In genomic region chr3:156641261-156641975, GRCh38 we compare ENCODE assay signal across 19 cellular contexts.
"Had no signal": no experiment of that assay in that cellular context is flagged by ENCODE, and none has a peak within 500 bp of the region (broad histone marks: within the 10 kb centered on the region; RNA-seq: fewer than 3 reads in every experiment).

No MANE protein-coding gene starts in this region.

- H3K27ac ChIP-seq: coronary artery, esophagus muscularis mucosa, foreskin keratinocyte, heart right ventricle, left lung, lower lobe of right lung had no signal

- ATAC-seq: foreskin keratinocyte, heart right ventricle, left cardiac atrium, left lung, left ventricle myocardium superior, lower lobe of right lung, mucosa of descending colon had no signal

- H3K4me3 ChIP-seq: coronary artery, dorsolateral prefrontal cortex, esophagus muscularis mucosa, heart right ventricle, left lung, lower lobe of right lung, mucosa of descending colon had no signal

- H3K9me3 ChIP-seq: esophagus muscularis mucosa, heart right ventricle, left lung, lower lobe of right lung, mucosa of descending colon had no signal

- H3K36me3 Mint-ChIP-seq: mesothelial cell of epicardium, naive B cell had no signal

- H3K4me3 Mint-ChIP-seq: mesothelial cell of epicardium, naive B cell had no signal

- DNase-seq: dermis blood vessel endothelial cell; dorsolateral prefrontal cortex; effector CD4-positive, alpha-beta T cell; effector memory CD4-positive, alpha-beta T cell; foreskin keratinocyte; glutamatergic neuron; head of caudate nucleus; heart right ventricle; hippocampal formation; left cardiac atrium; left lung; left ventricle myocardium superior; lower lobe of right lung; mesenchymal stem cell; mucosa of descending colon; naive B cell had no signal

- H3K4me1 ChIP-seq: esophagus muscularis mucosa, foreskin keratinocyte had no signal

- H3K36me3 ChIP-seq: esophagus muscularis mucosa, heart right ventricle, left lung, lower lobe of right lung had no signal

- H3K9me3 Mint-ChIP-seq: mesothelial cell of epicardium, naive B cell had no signal

- H3K27me3 ChIP-seq: dorsolateral prefrontal cortex, esophagus muscularis mucosa, foreskin keratinocyte, heart right ventricle, left lung had no signal

- H3K27ac Mint-ChIP-seq: mesothelial cell of epicardium, naive B cell had no signal
